In genomic region chr7:70238171-70238575, GRCh38 we compare ENCODE assay signal across 10 cellular contexts.
DNase-seq lines count a peak whose midpoint lies in the region; ATAC-seq and TF ChIP-seq lines count a peak whose summit lies in the region.
"Had no signal": no experiment of that assay in that cellular context is flagged by ENCODE, and none has a peak within 500 bp of the region (broad histone marks: within the 10 kb centered on the region; RNA-seq: fewer than 3 reads in every experiment).

No MANE protein-coding gene starts in this region.

- peaks cover 7% of the 10 kb centered on the region for H3K36me3 Mint-ChIP-seq in type B pancreatic cell
- H3K36me3 Mint-ChIP-seq: activated naive CD4-positive, alpha-beta T cell treated with anti-CD3 and anti-CD28 coated beads, Interleukin-2, amount 50 U/mL, for 24 hours had no signal

- H3K27ac Mint-ChIP-seq in type B pancreatic cell = no peak overlapping the region
- H3K27ac Mint-ChIP-seq: activated naive CD4-positive, alpha-beta T cell treated with anti-CD3 and anti-CD28 coated beads, Interleukin-2, amount 50 U/mL, for 24 hours had no signal

- peaks cover 24% of the 10 kb centered on the region for H3K4me1 Mint-ChIP-seq in type B pancreatic cell (ENCODE audit: unreplicated experiment)
- H3K4me1 Mint-ChIP-seq: activated naive CD4-positive, alpha-beta T cell treated with anti-CD3 and anti-CD28 coated beads, Interleukin-2, amount 50 U/mL, for 24 hours had no signal

- no peaks in the 10 kb centered on the region for H3K9me3 Mint-ChIP-seq in type B pancreatic cell

- no peak overlapping the region for H3K4me3 Mint-ChIP-seq in type B pancreatic cell
- H3K4me3 Mint-ChIP-seq: activated naive CD4-positive, alpha-beta T cell treated with anti-CD3 and anti-CD28 coated beads, Interleukin-2, amount 50 U/mL, for 24 hours had no signal

- H3K27me3 Mint-ChIP-seq in type B pancreatic cell = no peaks in the 10 kb centered on the region
- H3K27me3 Mint-ChIP-seq: activated naive CD4-positive, alpha-beta T cell treated with anti-CD3 and anti-CD28 coated beads, Interleukin-2, amount 50 U/mL, for 24 hours had no signal

- peak; percentile 92 for DNase-seq in DMS 273 treated with DMSO at 0.1 percent for 48 hours (lab: John Stamatoyannopoulos, UW)
- no peak for DNase-seq in NCI-H748 treated with DMSO at 0.1 percent for 48 hours (lab: John Stamatoyannopoulos, UW)
- DNase-seq in HCEC 1CT = no peak
- no peak for DNase-seq in NCI-H345 treated with DMSO at 0.1 percent for 48 hours (lab: John Stamatoyannopoulos, UW; ENCODE audit: unreplicated experiment)
- DNase-seq in type B pancreatic cell (ENCODE audit: extremely low spot score, unreplicated experiment) = no peak

- ATAC-seq in GM19395 (IDR thresholded peaks at IDR 0.05; ENCODE audit: unreplicated experiment) (peak; percentile 100), HG03045 (IDR thresholded peaks at IDR 0.05; ENCODE audit: unreplicated experiment) (peak; percentile 100), SK-N-SH treated with all-trans-retinoic acid at 6 μM for 48 hours (peak; percentile 50)
- ATAC-seq: gastroesophageal sphincter had no signal

- no peak for TF ChIP-seq CTCF in type B pancreatic cell (conservative IDR thresholded peaks at IDR 0.05)

TF ChIP-seq in SK-N-SH treated with all-trans-retinoic acid at 6 μM for 48 hours, 23 proteins besides CTCF, POLR2A, EP300 and RAD21:
- TF ChIP-seq ZFP3 (CRISPR knock-in tag; IDR thresholded peaks at IDR 0.05) (no peak), ZFP30 (CRISPR knock-in tag; IDR thresholded peaks at IDR 0.05) (no peak), CREB5 (CRISPR knock-in tag; IDR thresholded peaks at IDR 0.05; ENCODE audit: low read depth) (no peak), TCF4 (CRISPR knock-in tag; IDR thresholded peaks at IDR 0.05; ENCODE audit: borderline replicate concordance) (no peak), RARB (CRISPR knock-in tag; IDR thresholded peaks at IDR 0.05) (no peak), POU6F1 (CRISPR knock-in tag; IDR thresholded peaks at IDR 0.05; ENCODE audit: borderline replicate concordance, low read depth) (no peak), CSDC2 (CRISPR knock-in tag; IDR thresholded peaks at IDR 0.05) (no peak), ESRRG (CRISPR knock-in tag; IDR thresholded peaks at IDR 0.05) (no peak)
- TF ChIP-seq, protein P1, sequence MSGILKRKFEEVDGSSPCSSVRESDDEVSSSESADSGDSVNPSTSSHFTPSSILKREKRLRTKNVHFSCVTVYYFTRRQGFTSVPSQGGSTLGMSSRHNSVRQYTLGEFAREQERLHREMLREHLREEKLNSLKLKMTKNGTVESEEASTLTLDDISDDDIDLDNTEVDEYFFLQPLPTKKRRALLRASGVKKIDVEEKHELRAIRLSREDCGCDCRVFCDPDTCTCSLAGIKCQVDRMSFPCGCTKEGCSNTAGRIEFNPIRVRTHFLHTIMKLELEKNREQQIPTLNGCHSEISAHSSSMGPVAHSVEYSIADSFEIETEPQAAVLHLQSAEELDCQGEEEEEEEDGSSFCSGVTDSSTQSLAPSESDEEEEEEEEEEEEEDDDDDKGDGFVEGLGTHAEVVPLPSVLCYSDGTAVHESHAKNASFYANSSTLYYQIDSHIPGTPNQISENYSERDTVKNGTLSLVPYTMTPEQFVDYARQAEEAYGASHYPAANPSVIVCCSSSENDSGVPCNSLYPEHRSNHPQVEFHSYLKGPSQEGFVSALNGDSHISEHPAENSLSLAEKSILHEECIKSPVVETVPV (CRISPR knock-in tag; IDR thresholded peaks at IDR 0.05) = no peak

Comparison
In these comparisons a context has a peak if more than half of its experiments do, and no peak if none do; other contexts are left out.
1. ATAC-seq: peak in every context shown above with its lines; median percentile 100 in GM19395; 100 in HG03045; 50 in SK-N-SH treated with all-trans-retinoic acid at 6 μM for 48 hours.